26 cellular contexts compared by ENCODE assay signal in the genomic region with DNA sequence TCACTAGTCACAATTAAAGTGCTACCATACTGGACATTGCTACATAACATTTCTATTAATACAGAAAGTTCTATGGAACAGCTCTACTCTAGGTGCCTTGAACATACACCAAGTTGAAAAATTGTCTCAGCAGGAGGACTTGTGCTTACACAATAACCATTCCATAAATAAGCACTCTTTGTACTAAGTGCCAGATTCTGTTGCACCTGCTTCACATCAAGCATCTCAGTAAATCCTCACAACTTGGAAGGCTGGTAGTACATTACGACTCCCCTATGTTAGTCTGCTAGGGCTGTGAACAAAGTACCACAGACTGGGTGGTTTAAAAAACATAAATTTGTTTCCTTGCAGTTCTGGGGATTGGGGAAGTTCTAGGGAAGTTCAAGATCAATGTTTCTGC.
"Had no signal": no experiment of that assay in that cellular context is flagged by ENCODE, and none has a peak within 500 bp of the region (broad histone marks: within the 10 kb centered on the region; RNA-seq: fewer than 3 reads in every experiment).

No MANE protein-coding gene starts in this region.

- H3K4me1 ChIP-seq: pancreas, prostate gland, right lobe of liver, sigmoid colon, thyroid gland, tibial nerve, upper lobe of left lung, vagina had no signal

- H3K4me3 ChIP-seq: pancreas, prostate gland, right lobe of liver, sigmoid colon, stomach, thoracic aorta, thyroid gland, tibial nerve, upper lobe of left lung, vagina had no signal

- H3K36me3 ChIP-seq: neutrophil, pancreas, prostate gland, right lobe of liver, sigmoid colon, stomach, thoracic aorta, thyroid gland, tibial nerve, upper lobe of left lung, vagina had no signal

- H3K27ac ChIP-seq: neutrophil, pancreas, prostate gland, right lobe of liver, sigmoid colon, stomach, thoracic aorta, thyroid gland, tibial nerve, upper lobe of left lung, vagina had no signal

- ATAC-seq: naive thymus-derived CD8-positive, alpha-beta T cell; natural killer cell treated with Interleukin-12 subunit alpha and Interleukin-12 subunit beta and Interleukin-15 and Interleukin-18, amount 100 ng/mL, for 72 hours; pancreas; right cardiac atrium; right lobe of liver; stimulated activated effector memory CD8-positive, alpha-beta T cell treated with anti-CD3 and anti-CD28 coated beads, Interleukin-12 subunit alpha, Interleukin-12 subunit beta, amount 100 ng/mL, for 72 hours; stimulated activated naive B cell treated with anti-CD40 and anti-IgM and Interleukin-4, amounts not matched to agents 10 μg/mL and 1 μg/mL and 100 μg/mL, for 72 hours had no signal

- FAIRE-seq: pancreas, small intestine, urothelium cell line had no signal

- H3K9me3 ChIP-seq: neutrophil, pancreas, prostate gland, right lobe of liver, sigmoid colon, stomach, thoracic aorta, thyroid gland, upper lobe of left lung, vagina had no signal

- DNase-seq: naive thymus-derived CD8-positive, alpha-beta T cell; nephron progenitor cell; nucleus accumbens; pancreas; right cardiac atrium; right lobe of liver; sigmoid colon; small intestine; stimulated activated CD4-positive, alpha-beta T cell treated with anti-CD3 and anti-CD28 coated beads, Interleukin-15, amount 100 ng/mL, for 24 hours; stimulated activated CD4-positive, alpha-beta T cell treated with anti-CD3 and anti-CD28 coated beads, Interleukin-2, amount 100 ng/mL, for 24 hours; stimulated activated CD4-positive, alpha-beta T cell treated with anti-CD3 and anti-CD28 coated beads, Interleukin-2, amount 100 ng/mL, for 48 hours; stimulated activated CD4-positive, alpha-beta T cell treated with anti-CD3 and anti-CD28 coated beads, Interleukin-4, amount 100 ng/mL, for 24 hours; stimulated activated naive B cell treated with anti-CD40 and anti-IgM and Interleukin-4, amounts not matched to agents 10 μg/mL and 1 μg/mL and 100 μg/mL, for 72 hours; stimulated activated naive CD4-positive, alpha-beta T cell treated with Interleukin-2 at 50 U/mL for 16 hours; stomach; thyroid gland; trophoblast cell; upper lobe of left lung had no signal

- H3K27me3 ChIP-seq: neutrophil, pancreas, right lobe of liver, sigmoid colon, stomach, thyroid gland, tibial nerve, upper lobe of left lung, vagina had no signal
